Comparison of ENCODE assay signal across 22 cellular contexts in genomic region chr1:39163469-39163868, GRCh38.
"Had no signal": no experiment of that assay in that cellular context is flagged by ENCODE, and none has a peak within 500 bp of the region (broad histone marks: within the 10 kb centered on the region; RNA-seq: fewer than 3 reads in every experiment).

No MANE protein-coding gene starts in this region.

- ATAC-seq: esophagus mucosa; left lung; right lobe of liver; SK-N-SH treated with all-trans-retinoic acid at 6 μM for 48 hours; stimulated activated memory B cell treated with anti-CD40 and anti-IgM and Interleukin-4, amounts not matched to agents 10 μg/mL and 1 μg/mL and 100 μg/mL, for 72 hours had no signal

- H3K9me3 Mint-ChIP-seq: brain; dendritic cell treated with granulocyte-macrophage colony-stimulating factor and Interleukin-4, amounts not matched to agents 40 ng/mL and 50 ng/mL, for 4 days; immature natural killer cell; nephron; stimulated activated memory B cell treated with anti-CD40 and anti-IgM and Interleukin-4, amounts not matched to agents 10 μg/mL and 1 μg/mL and 100 μg/mL, for 72 hours; type B pancreatic cell had no signal

- H3K4me3 ChIP-seq: hepatocyte, left lung, right lobe of liver, testis had no signal

- H3K4me1 Mint-ChIP-seq: immature natural killer cell; stimulated activated memory B cell treated with anti-CD40 and anti-IgM and Interleukin-4, amounts not matched to agents 10 μg/mL and 1 μg/mL and 100 μg/mL, for 72 hours had no signal

- H3K36me3 ChIP-seq: left lung, right lobe of liver had no signal

- H3K27me3 Mint-ChIP-seq: brain; dendritic cell treated with granulocyte-macrophage colony-stimulating factor and Interleukin-4, amounts not matched to agents 40 ng/mL and 50 ng/mL, for 4 days; stimulated activated memory B cell treated with anti-CD40 and anti-IgM and Interleukin-4, amounts not matched to agents 10 μg/mL and 1 μg/mL and 100 μg/mL, for 72 hours; type B pancreatic cell had no signal

- H3K27me3 ChIP-seq: hepatocyte, left lung, right lobe of liver, testis had no signal

- H3K36me3 Mint-ChIP-seq: immature natural killer cell; stimulated activated memory B cell treated with anti-CD40 and anti-IgM and Interleukin-4, amounts not matched to agents 10 μg/mL and 1 μg/mL and 100 μg/mL, for 72 hours had no signal

- H3K27ac Mint-ChIP-seq: dendritic cell treated with granulocyte-macrophage colony-stimulating factor and Interleukin-4, amounts not matched to agents 40 ng/mL and 50 ng/mL, for 4 days; immature natural killer cell; nephron; stimulated activated memory B cell treated with anti-CD40 and anti-IgM and Interleukin-4, amounts not matched to agents 10 μg/mL and 1 μg/mL and 100 μg/mL, for 72 hours; type B pancreatic cell had no signal

- H3K27ac ChIP-seq: hepatocyte, right lobe of liver, testis had no signal

- H3K9me3 ChIP-seq: left lung, right lobe of liver, testis had no signal

- DNase-seq: activated gamma-delta T cell; activated naive CD4-positive, alpha-beta T cell treated with anti-CD3 and anti-CD28 coated beads, Interleukin-2, amount 50 U/mL, for 16 hours; aorta; effector CD4-positive, alpha-beta T cell; foreskin melanocyte; immature natural killer cell; left lung; mammary epithelial cell; midbrain; nucleus accumbens; right lobe of liver; small intestine; stimulated activated CD4-positive, alpha-beta T cell treated with anti-CD3 and anti-CD28 coated beads, Interleukin-2, amount 100 ng/mL, for 24 hours; testis had no signal

- H3K4me3 Mint-ChIP-seq: brain; dendritic cell treated with granulocyte-macrophage colony-stimulating factor and Interleukin-4, amounts not matched to agents 40 ng/mL and 50 ng/mL, for 4 days; immature natural killer cell; stimulated activated memory B cell treated with anti-CD40 and anti-IgM and Interleukin-4, amounts not matched to agents 10 μg/mL and 1 μg/mL and 100 μg/mL, for 72 hours; type B pancreatic cell had no signal
